In genomic region chrX:2497961-2498780, GRCh38 we compare ENCODE assay signal across 8 cellular contexts. TPM values are rescaled to one million over a fixed set of nuclear protein-coding genes. Genes with fewer than 3 reads are reported as not detected.
A peak's percentile ranks its signal among the peaks of the same experiment; 100 is the strongest.
DNase-seq lines count a peak whose midpoint lies in the region; ATAC-seq, FAIRE-seq and TF ChIP-seq lines count a peak whose summit lies in the region.

No MANE protein-coding gene starts in this region.

- H3K27ac ChIP-seq in pancreas: peak overlapping the region; percentile 78 to 98 (median 88)

- FAIRE-seq in pancreas (lab: Jason Lieb, UNC): no peak

- H3K27me3 ChIP-seq in pancreas: no peaks in the 10 kb centered on the region

- DNase-seq in COLO829 (ENCODE audit: low spot score) (peak; percentile 22), T-cell (no peak), fibroblast of villous mesenchyme (ENCODE audit: low read depth) (peak; percentile 56), pancreas (peak in 4 of 6 donors; percentile 43 to 67 (median 64)), H4 (ENCODE audit: low spot score) (no peak)
- no peak for DNase-seq in stimulated activated naive CD4-positive, alpha-beta T cell treated with Interleukin-2 at 50 U/mL for 16 hours (lab: John Stamatoyannopoulos, UW)
- DNase-seq in activated CD4-positive, CD25-positive, alpha-beta regulatory T cell (lab: John Stamatoyannopoulos, UW): no peak

- 8 to 9% methylated on average over 11 of the region's 11 CpGs for WGBS in pancreas, 2 donors

- H3K9me3 Mint-ChIP-seq in T-cell: no peaks in the 10 kb centered on the region

- peaks cover 21 to 38% (median 25%) of the 10 kb centered on the region in 3 donors for H3K4me1 Mint-ChIP-seq in T-cell

- H3K36me3 ChIP-seq in pancreas: no peaks in the 10 kb centered on the region

- TF ChIP-seq CTCF in fibroblast of villous mesenchyme (IDR thresholded peaks at IDR 0.05; ENCODE audit: insufficient read depth, low read depth, low read length) (no peak), pancreas (IDR thresholded peaks at IDR 0.05) (no peak)

- H3K27me3 Mint-ChIP-seq in T-cell: no peaks in the 10 kb centered on the region

- no peak for ATAC-seq in T-cell (replicated peaks in 1 of 4)
- peak; percentile 66 to 82 (median 79) for ATAC-seq in pancreas
- ATAC-seq in HG02870 (IDR thresholded peaks at IDR 0.05; ENCODE audit: unreplicated experiment): no peak

- H3K4me1 ChIP-seq in pancreas: peaks cover 19 to 24% (median 22%) of the 10 kb centered on the region in 3 donors

- H3K4me3 Mint-ChIP-seq in T-cell: peak overlapping the region; percentile 31 to 85 (median 82)

- CTCF ChIA-PET in T-cell (lab: Charles Lee): no interaction called here

- H3K9me3 ChIP-seq in pancreas: no peaks in the 10 kb centered on the region

- peak overlapping the region; percentile 85 to 89 for H3K27ac Mint-ChIP-seq in T-cell

- no peaks in the 10 kb centered on the region for H3K36me3 Mint-ChIP-seq in T-cell

- intact Hi-C loops in pancreas (cut with DNase I): no loop called here

- POLR2A ChIA-PET in T-cell (lab: Charles Lee): no interaction called here

- H3K4me3 ChIP-seq in fibroblast of villous mesenchyme (ENCODE audit: low read depth, low read length) (peak overlapping the region; percentile 81), pancreas (peak overlapping the region in 2 of 4 donors; percentile 79 to 81)

RNA-seq across cellular contexts. Expression of gene DHRSX, which starts 2.6 kb away (rescaled TPM):
- total RNA-seq in T-cell (10 to 100 TPM; 13.2 to 20.0 (median 15.9) TPM), fibroblast of villous mesenchyme (24.6 and 35.4 TPM in 2 replicates), pancreas (10 to 100 TPM; 14.1 to 26.5 (median 18.7) TPM)
- polyA plus RNA-seq in pancreas: 10 to 100 TPM in 1 of 2 donors, 1 to 10 TPM in 1; 8.1 to 11.9 TPM
- 28.2 and 37.1 TPM in 2 replicates for total RNA-seq in H4 (2014; rRNA removed; shearing (Covaris generic))

RNA-seq across cellular contexts. Expression of gene ZBED1, which starts 2.6 kb away (rescaled TPM):
- total RNA-seq in T-cell: 10 to 100 TPM; 17.7 to 42.6 (median 31.2) TPM
- total RNA-seq in fibroblast of villous mesenchyme: 32.4 and 39.3 TPM in 2 replicates
- 10 to 100 TPM; 21.9 to 39.5 (median 27.1) TPM for total RNA-seq in pancreas
- 10 to 100 TPM; 11.9 to 16.2 TPM for polyA plus RNA-seq in pancreas
- 27.3 and 37.8 TPM in 2 replicates for total RNA-seq in H4 (2014; rRNA removed; shearing (Covaris generic))

Comparison
In these comparisons a context has a peak if more than half of its experiments do, and no peak if none do; other contexts are left out.
1. DNase-seq: peak in COLO829 (single experiment), fibroblast of villous mesenchyme (single experiment) and pancreas (4 of 6); none in T-cell (0 of 34), H4 (single experiment), stimulated activated naive CD4-positive, alpha-beta T cell treated with Interleukin-2 at 50 U/mL for 16 hours (single experiment) and activated CD4-positive, CD25-positive, alpha-beta regulatory T cell (0 of 4).
2. ATAC-seq: peak in pancreas (4 of 4); none in T-cell (0 of 4) and HG02870 (single experiment).